In the genomic region with DNA sequence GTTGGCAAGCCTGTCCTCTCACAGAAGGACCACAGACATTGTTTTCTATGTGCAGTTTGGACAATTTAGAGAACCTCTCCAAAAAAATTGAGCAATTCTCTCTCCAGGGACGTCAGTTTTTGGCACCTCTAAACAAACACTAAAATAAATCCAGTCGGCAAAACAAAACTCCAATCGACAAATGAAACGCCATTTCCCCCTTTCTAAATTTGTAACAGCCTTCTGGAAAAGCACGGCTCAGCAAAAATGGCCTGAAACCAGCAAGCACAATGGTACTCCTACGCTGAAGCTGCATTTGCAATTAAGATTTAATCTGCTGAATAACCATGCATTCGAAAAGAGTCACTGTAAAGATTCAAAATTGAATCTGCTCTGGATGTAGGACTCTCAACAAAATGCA, we compare ENCODE assay signal across 14 cellular contexts.
DNase-seq lines count a peak whose midpoint lies in the region; ATAC-seq and TF ChIP-seq lines count a peak whose summit lies in the region.
"Had no signal": no experiment of that assay in that cellular context is flagged by ENCODE, and none has a peak within 500 bp of the region (broad histone marks: within the 10 kb centered on the region; RNA-seq: fewer than 3 reads in every experiment).

No MANE protein-coding gene starts in this region.

- peak overlapping the region; percentile 85 for H3K27ac Mint-ChIP-seq in GM23338
- H3K27ac Mint-ChIP-seq: activated T-helper 1 cell treated with anti-CD3 and anti-CD28 coated beads, Interleukin-12 subunit alpha, Interleukin-12 subunit beta, Interleukin-2, Interleukin-4 antibody, amounts not matched to agents 30 ng/mL and 10 ng/mL and 1 ng/mL, durations not matched to agents 14 hours and 24 hours and 36 hours had no signal

- no peak overlapping the region for H2AFZ ChIP-seq in GM23338
- H2AFZ ChIP-seq: PC-9 had no signal

- no peaks in the 10 kb centered on the region for H3K9me2 ChIP-seq in GM23338 (ENCODE audit: insufficient read depth)

- no peak overlapping the region for H3K4me3 ChIP-seq in GM23338
- peak overlapping the region; percentile 65 for H3K4me3 ChIP-seq in SK-N-MC
- no peak overlapping the region for H3K4me3 ChIP-seq in fibroblast of pulmonary artery (replicated peaks; ENCODE audit: low read depth, low read length)
- H3K4me3 ChIP-seq: PC-9 had no signal

- peak overlapping the region; percentile 30; the same call in 2 of the 3 replicates for H3K4me3 Mint-ChIP-seq in GM23338
- H3K4me3 Mint-ChIP-seq: activated T-helper 1 cell treated with anti-CD3 and anti-CD28 coated beads, Interleukin-12 subunit alpha, Interleukin-12 subunit beta, Interleukin-2, Interleukin-4 antibody, amounts not matched to agents 30 ng/mL and 10 ng/mL and 1 ng/mL, durations not matched to agents 14 hours and 24 hours and 36 hours; naive B cell had no signal

- H3K36me3 ChIP-seq in GM23338 (ENCODE audit: insufficient read depth) (no peaks in the 10 kb centered on the region), SK-N-MC (ENCODE audit: insufficient read depth, low read length) (no peaks in the 10 kb centered on the region)

- peaks cover 22% of the 10 kb centered on the region for H3K4me1 ChIP-seq in GM23338 (ENCODE audit: insufficient read depth)

- ATAC-seq in GM23338 = no peak

- no peak for DNase-seq in GM23338 (ENCODE audit: low spot score)
- peak; percentile 34 for DNase-seq in SK-N-MC (ENCODE audit: low read depth, low spot score)
- DNase-seq in fibroblast of pulmonary artery (ENCODE audit: low read depth) = peak; percentile 65
- peak; percentile 72 for DNase-seq in pons (ENCODE audit: low spot score)
- DNase-seq in NCI-H2227 (lab: John Stamatoyannopoulos, UW; ENCODE audit: unreplicated experiment) = no peak
- DNase-seq in GF-D8 (lab: John Stamatoyannopoulos, UW) = no peak
- no peak for DNase-seq in ecto neural progenitor cell (ENCODE audit: low spot score)
- DNase-seq: KBM-7; naive B cell; NCI-H1436; PC-9; stimulated activated CD8-positive, alpha-beta memory T cell treated with anti-CD3 and anti-CD28 coated beads, Interleukin-4, amount 100 ng/mL, for 48 hours had no signal

- H3K36me3 Mint-ChIP-seq in GM23338 (ENCODE audit: low read depth) = peaks cover 17% of the 10 kb centered on the region; the same call in 2 of the 3 replicates

- H3K9ac ChIP-seq in SK-N-MC (ENCODE audit: insufficient read length) = peak overlapping the region; percentile 20

- H3K4me1 Mint-ChIP-seq in GM23338 = peaks cover 30% of the 10 kb centered on the region

- H3K79me2 ChIP-seq in GM23338 (replicated peaks; ENCODE audit: insufficient read depth) = no peaks in the 10 kb centered on the region

- H3K9me3 Mint-ChIP-seq in GM23338 = peaks cover 8% of the 10 kb centered on the region; the same call in 1 of the 3 replicates
- H3K9me3 Mint-ChIP-seq: activated T-helper 1 cell treated with anti-CD3 and anti-CD28 coated beads, Interleukin-12 subunit alpha, Interleukin-12 subunit beta, Interleukin-2, Interleukin-4 antibody, amounts not matched to agents 30 ng/mL and 10 ng/mL and 1 ng/mL, durations not matched to agents 14 hours and 24 hours and 36 hours had no signal

- H3K27ac ChIP-seq in GM23338 (ENCODE audit: low read depth) = peak overlapping the region; percentile 45; the same call in 1 of the 2 replicates
- H3K27ac ChIP-seq in SK-N-MC = peak overlapping the region; percentile 81
- H3K27ac ChIP-seq: C4-2B, PC-9 had no signal

- no peak for TF ChIP-seq CTCF in GM23338 (conservative IDR thresholded peaks at IDR 0.05; ENCODE audit: low read depth in 2 of 2)
- no peak for TF ChIP-seq CTCF in fibroblast of pulmonary artery (IDR thresholded peaks at IDR 0.05; ENCODE audit: low read length, missing control alignments)

- no peaks in the 10 kb centered on the region for H3F3A ChIP-seq in GM23338 (replicated peaks; ENCODE audit: low read depth)

- no peaks in the 10 kb centered on the region for H3K9me3 ChIP-seq in SK-N-MC (ENCODE audit: low read depth, low read length)

- H3K27me3 ChIP-seq in GM23338 (ENCODE audit: insufficient read depth) = no peaks in the 10 kb centered on the region

- H3K27me3 Mint-ChIP-seq in GM23338 (ENCODE audit: insufficient read depth, low read depth, poor library complexity) = no peaks in the 10 kb centered on the region
- H3K27me3 Mint-ChIP-seq: naive B cell had no signal

- H3K4me2 ChIP-seq in GM23338 = peak overlapping the region; percentile 60; the same call in 1 of the 2 replicates
- H3K4me2 ChIP-seq: PC-9 had no signal

- no peaks in the 10 kb centered on the region for H4K20me1 ChIP-seq in GM23338 (replicated peaks; ENCODE audit: insufficient read depth)

TF ChIP-seq in GM23338, 12 proteins besides CTCF, POLR2A, EP300 and RAD21 (continues in another document):
- TF ChIP-seq ZNF114 (CRISPR knock-in tag; IDR thresholded peaks at IDR 0.05) (no peak), JUNB (IDR thresholded peaks at IDR 0.05; ENCODE audit: unreplicated experiment) (no peak), NANOG (IDR thresholded peaks at IDR 0.05; ENCODE audit: borderline replicate concordance) (no peak), EZH2 (IDR thresholded peaks at IDR 0.05; ENCODE audit: low read depth, unreplicated experiment) (no peak)
- TF ChIP-seq, protein P1, sequence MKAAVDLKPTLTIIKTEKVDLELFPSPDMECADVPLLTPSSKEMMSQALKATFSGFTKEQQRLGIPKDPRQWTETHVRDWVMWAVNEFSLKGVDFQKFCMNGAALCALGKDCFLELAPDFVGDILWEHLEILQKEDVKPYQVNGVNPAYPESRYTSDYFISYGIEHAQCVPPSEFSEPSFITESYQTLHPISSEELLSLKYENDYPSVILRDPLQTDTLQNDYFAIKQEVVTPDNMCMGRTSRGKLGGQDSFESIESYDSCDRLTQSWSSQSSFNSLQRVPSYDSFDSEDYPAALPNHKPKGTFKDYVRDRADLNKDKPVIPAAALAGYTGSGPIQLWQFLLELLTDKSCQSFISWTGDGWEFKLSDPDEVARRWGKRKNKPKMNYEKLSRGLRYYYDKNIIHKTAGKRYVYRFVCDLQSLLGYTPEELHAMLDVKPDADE (IDR thresholded peaks at IDR 0.05) = no peak
- TF ChIP-seq, protein P2, sequence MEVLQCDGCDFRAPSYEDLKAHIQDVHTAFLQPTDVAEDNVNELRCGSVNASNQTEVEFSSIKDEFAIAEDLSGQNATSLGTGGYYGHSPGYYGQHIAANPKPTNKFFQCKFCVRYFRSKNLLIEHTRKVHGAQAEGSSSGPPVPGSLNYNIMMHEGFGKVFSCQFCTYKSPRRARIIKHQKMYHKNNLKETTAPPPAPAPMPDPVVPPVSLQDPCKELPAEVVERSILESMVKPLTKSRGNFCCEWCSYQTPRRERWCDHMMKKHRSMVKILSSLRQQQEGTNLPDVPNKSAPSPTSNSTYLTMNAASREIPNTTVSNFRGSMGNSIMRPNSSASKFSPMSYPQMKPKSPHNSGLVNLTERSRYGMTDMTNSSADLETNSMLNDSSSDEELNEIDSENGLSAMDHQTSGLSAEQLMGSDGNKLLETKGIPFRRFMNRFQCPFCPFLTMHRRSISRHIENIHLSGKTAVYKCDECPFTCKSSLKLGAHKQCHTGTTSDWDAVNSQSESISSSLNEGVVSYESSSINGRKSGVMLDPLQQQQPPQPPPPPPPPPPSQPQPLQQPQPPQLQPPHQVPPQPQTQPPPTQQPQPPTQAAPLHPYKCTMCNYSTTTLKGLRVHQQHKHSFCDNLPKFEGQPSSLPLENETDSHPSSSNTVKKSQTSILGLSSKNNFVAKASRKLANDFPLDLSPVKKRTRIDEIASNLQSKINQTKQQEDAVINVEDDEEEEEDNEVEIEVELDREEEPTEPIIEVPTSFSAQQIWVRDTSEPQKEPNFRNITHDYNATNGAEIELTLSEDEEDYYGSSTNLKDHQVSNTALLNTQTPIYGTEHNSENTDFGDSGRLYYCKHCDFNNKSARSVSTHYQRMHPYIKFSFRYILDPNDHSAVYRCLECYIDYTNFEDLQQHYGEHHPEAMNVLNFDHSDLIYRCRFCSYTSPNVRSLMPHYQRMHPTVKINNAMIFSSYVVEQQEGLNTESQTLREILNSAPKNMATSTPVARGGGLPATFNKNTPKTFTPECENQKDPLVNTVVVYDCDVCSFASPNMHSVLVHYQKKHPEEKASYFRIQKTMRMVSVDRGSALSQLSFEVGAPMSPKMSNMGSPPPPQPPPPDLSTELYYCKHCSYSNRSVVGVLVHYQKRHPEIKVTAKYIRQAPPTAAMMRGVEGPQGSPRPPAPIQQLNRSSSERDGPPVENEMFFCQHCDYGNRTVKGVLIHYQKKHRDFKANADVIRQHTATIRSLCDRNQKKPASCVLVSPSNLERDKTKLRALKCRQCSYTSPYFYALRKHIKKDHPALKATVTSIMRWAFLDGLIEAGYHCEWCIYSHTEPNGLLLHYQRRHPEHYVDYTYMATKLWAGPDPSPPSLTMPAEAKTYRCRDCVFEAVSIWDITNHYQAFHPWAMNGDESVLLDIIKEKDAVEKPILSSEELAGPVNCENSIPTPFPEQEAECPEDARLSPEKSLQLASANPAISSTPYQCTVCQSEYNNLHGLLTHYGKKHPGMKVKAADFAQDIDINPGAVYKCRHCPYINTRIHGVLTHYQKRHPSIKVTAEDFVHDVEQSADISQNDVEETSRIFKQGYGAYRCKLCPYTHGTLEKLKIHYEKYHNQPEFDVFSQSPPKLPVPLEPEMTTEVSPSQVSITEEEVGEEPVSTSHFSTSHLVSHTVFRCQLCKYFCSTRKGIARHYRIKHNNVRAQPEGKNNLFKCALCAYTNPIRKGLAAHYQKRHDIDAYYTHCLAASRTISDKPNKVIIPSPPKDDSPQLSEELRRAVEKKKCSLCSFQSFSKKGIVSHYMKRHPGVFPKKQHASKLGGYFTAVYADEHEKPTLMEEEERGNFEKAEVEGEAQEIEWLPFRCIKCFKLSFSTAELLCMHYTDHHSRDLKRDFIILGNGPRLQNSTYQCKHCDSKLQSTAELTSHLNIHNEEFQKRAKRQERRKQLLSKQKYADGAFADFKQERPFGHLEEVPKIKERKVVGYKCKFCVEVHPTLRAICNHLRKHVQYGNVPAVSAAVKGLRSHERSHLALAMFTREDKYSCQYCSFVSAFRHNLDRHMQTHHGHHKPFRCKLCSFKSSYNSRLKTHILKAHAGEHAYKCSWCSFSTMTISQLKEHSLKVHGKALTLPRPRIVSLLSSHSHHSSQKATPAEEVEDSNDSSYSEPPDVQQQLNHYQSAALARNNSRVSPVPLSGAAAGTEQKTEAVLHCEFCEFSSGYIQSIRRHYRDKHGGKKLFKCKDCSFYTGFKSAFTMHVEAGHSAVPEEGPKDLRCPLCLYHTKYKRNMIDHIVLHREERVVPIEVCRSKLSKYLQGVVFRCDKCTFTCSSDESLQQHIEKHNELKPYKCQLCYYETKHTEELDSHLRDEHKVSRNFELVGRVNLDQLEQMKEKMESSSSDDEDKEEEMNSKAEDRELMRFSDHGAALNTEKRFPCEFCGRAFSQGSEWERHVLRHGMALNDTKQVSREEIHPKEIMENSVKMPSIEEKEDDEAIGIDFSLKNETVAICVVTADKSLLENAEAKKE (CRISPR knock-in tag; IDR thresholded peaks at IDR 0.05) = no peak

Comparison
In these comparisons a context has a peak if more than half of its experiments do, and no peak if none do; other contexts are left out.
1. DNase-seq: peak in SK-N-MC (single experiment), fibroblast of pulmonary artery (single experiment) and pons (single experiment); none in GM23338 (single experiment), NCI-H2227 (single experiment), GF-D8 (single experiment) and ecto neural progenitor cell (single experiment).